Comparison of ENCODE assay signal across 1 cellular context in the genomic region with DNA sequence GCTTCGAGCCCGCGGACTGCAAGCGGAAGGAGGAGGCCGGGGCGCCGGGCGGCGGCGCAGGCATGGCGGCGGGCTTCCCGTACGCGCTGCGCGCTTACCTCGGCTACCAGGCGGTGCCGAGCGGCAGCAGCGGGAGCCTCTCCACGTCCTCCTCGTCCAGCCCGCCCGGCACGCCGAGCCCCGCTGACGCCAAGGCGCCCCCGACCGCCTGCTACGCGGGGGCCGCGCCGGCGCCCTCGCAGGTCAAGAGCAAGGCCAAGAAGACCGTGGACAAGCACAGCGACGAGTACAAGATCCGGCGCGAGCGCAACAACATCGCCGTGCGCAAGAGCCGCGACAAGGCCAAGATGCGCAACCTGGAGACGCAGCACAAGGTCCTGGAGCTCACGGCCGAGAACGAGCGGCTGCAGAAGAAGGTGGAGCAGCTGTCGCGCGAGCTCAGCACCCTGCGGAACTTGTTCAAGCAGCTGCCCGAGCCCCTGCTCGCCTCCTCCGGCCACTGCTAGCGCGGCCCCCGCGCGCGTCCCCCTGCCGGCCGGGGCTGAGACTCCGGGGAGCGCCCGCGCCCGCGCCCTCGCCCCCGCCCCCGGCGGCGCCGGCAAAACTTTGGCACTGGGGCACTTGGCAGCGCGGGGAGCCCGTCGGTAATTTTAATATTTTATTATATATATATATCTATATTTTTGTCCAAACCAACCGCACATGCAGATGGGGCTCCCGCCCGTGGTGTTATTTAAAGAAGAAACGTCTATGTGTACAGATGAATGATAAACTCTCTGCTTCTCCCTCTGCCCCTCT.
TF ChIP-seq lines count a peak whose summit lies in the region.

No MANE protein-coding gene starts in this region.

TF ChIP-seq in HepG2, 621 proteins besides CTCF, POLR2A, EP300 and RAD21 (continued from another document and continues in another):
- no peak for TF ChIP-seq MLLT10 (CRISPR knock-in tag; IDR thresholded peaks at IDR 0.05)
- TF ChIP-seq BHLHE40 (IDR thresholded peaks at IDR 0.05; ENCODE audit: low read length) = no peak
- TF ChIP-seq SCMH1 (CRISPR knock-in tag; IDR thresholded peaks at IDR 0.05; ENCODE audit: borderline replicate concordance) = no peak
- 0 out of 2 replicates have a peak, but pooled peaks have one; percentile 20 for TF ChIP-seq GPN1 (CRISPR knock-in tag; IDR thresholded peaks at IDR 0.05; ENCODE audit: borderline replicate concordance)
- TF ChIP-seq KAT8 (CRISPR knock-in tag; IDR thresholded peaks at IDR 0.05) = no peak
- TF ChIP-seq ZBTB7A (CRISPR knock-in tag; IDR thresholded peaks at IDR 0.05) = peak; percentile 88
- TF ChIP-seq AHR (CRISPR knock-in tag; IDR thresholded peaks at IDR 0.05) = peak; percentile 81; the same call in 1 of the 2 replicates
- TF ChIP-seq SATB2 (CRISPR knock-in tag; IDR thresholded peaks at IDR 0.05) = no peak
- TF ChIP-seq NAIF1 (CRISPR knock-in tag; IDR thresholded peaks at IDR 0.05; ENCODE audit: borderline replicate concordance) = no peak
- TF ChIP-seq, protein P1, sequence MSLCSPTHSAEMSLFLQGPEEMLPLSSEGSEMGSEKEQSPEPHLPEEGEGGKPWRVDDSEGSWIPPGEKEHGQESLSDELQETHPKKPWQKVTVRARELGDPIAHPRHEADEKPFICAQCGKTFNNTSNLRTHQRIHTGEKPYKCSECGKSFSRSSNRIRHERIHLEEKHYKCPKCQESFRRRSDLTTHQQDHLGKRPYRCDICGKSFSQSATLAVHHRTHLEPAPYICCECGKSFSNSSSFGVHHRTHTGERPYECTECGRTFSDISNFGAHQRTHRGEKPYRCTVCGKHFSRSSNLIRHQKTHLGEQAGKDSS (CRISPR knock-in tag; IDR thresholded peaks at IDR 0.05; ENCODE audit: borderline replicate concordance, low read depth) = peak; percentile 67
- TF ChIP-seq ZNF263 (CRISPR knock-in tag; IDR thresholded peaks at IDR 0.05) = peak; percentile 40; the same call in 1 of the 2 replicates
- TF ChIP-seq, protein P2, sequence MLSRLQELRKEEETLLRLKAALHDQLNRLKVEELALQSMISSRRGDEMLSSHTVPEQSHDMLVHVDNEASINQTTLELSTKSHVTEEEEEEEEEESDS (CRISPR knock-in tag; IDR thresholded peaks at IDR 0.05; ENCODE audit: borderline replicate concordance) = no peak
- TF ChIP-seq, protein P3, sequence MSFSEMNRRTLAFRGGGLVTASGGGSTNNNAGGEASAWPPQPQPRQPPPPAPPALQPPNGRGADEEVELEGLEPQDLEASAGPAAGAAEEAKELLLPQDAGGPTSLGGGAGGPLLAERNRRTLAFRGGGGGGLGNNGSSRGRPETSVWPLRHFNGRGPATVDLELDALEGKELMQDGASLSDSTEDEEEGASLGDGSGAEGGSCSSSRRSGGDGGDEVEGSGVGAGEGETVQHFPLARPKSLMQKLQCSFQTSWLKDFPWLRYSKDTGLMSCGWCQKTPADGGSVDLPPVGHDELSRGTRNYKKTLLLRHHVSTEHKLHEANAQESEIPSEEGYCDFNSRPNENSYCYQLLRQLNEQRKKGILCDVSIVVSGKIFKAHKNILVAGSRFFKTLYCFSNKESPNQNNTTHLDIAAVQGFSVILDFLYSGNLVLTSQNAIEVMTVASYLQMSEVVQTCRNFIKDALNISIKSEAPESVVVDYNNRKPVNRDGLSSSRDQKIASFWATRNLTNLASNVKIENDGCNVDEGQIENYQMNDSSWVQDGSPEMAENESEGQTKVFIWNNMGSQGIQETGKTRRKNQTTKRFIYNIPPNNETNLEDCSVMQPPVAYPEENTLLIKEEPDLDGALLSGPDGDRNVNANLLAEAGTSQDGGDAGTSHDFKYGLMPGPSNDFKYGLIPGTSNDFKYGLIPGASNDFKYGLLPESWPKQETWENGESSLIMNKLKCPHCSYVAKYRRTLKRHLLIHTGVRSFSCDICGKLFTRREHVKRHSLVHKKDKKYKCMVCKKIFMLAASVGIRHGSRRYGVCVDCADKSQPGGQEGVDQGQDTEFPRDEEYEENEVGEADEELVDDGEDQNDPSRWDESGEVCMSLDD (CRISPR knock-in tag; IDR thresholded peaks at IDR 0.05; ENCODE audit: borderline replicate concordance) = no peak
- no peak for TF ChIP-seq NFATC3 (CRISPR knock-in tag; IDR thresholded peaks at IDR 0.05)
- no peak for TF ChIP-seq TARDBP (CRISPR knock-in tag; IDR thresholded peaks at IDR 0.05)
- 0 out of 2 replicates have a peak, but pooled peaks have one; percentile 45 for TF ChIP-seq YEATS2 (CRISPR knock-in tag; IDR thresholded peaks at IDR 0.05; ENCODE audit: borderline replicate concordance)
- peak; percentile 23; the same call in 1 of the 2 replicates for TF ChIP-seq RXRA (CRISPR knock-in tag; IDR thresholded peaks at IDR 0.05)
- no peak for TF ChIP-seq SRSF4 (IDR thresholded peaks at IDR 0.05; ENCODE audit: low read depth, low read length, poor library complexity, severe bottlenecking)
- no peak for TF ChIP-seq ZNF569 (CRISPR knock-in tag; IDR thresholded peaks at IDR 0.05; ENCODE audit: borderline replicate concordance)
- TF ChIP-seq, protein P4, sequence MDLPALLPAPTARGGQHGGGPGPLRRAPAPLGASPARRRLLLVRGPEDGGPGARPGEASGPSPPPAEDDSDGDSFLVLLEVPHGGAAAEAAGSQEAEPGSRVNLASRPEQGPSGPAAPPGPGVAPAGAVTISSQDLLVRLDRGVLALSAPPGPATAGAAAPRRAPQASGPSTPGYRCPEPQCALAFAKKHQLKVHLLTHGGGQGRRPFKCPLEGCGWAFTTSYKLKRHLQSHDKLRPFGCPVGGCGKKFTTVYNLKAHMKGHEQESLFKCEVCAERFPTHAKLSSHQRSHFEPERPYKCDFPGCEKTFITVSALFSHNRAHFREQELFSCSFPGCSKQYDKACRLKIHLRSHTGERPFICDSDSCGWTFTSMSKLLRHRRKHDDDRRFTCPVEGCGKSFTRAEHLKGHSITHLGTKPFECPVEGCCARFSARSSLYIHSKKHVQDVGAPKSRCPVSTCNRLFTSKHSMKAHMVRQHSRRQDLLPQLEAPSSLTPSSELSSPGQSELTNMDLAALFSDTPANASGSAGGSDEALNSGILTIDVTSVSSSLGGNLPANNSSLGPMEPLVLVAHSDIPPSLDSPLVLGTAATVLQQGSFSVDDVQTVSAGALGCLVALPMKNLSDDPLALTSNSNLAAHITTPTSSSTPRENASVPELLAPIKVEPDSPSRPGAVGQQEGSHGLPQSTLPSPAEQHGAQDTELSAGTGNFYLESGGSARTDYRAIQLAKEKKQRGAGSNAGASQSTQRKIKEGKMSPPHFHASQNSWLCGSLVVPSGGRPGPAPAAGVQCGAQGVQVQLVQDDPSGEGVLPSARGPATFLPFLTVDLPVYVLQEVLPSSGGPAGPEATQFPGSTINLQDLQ (CRISPR knock-in tag; IDR thresholded peaks at IDR 0.05) = no peak
- TF ChIP-seq ZNF564 (CRISPR knock-in tag; IDR thresholded peaks at IDR 0.05) = no peak
- TF ChIP-seq, protein P5, sequence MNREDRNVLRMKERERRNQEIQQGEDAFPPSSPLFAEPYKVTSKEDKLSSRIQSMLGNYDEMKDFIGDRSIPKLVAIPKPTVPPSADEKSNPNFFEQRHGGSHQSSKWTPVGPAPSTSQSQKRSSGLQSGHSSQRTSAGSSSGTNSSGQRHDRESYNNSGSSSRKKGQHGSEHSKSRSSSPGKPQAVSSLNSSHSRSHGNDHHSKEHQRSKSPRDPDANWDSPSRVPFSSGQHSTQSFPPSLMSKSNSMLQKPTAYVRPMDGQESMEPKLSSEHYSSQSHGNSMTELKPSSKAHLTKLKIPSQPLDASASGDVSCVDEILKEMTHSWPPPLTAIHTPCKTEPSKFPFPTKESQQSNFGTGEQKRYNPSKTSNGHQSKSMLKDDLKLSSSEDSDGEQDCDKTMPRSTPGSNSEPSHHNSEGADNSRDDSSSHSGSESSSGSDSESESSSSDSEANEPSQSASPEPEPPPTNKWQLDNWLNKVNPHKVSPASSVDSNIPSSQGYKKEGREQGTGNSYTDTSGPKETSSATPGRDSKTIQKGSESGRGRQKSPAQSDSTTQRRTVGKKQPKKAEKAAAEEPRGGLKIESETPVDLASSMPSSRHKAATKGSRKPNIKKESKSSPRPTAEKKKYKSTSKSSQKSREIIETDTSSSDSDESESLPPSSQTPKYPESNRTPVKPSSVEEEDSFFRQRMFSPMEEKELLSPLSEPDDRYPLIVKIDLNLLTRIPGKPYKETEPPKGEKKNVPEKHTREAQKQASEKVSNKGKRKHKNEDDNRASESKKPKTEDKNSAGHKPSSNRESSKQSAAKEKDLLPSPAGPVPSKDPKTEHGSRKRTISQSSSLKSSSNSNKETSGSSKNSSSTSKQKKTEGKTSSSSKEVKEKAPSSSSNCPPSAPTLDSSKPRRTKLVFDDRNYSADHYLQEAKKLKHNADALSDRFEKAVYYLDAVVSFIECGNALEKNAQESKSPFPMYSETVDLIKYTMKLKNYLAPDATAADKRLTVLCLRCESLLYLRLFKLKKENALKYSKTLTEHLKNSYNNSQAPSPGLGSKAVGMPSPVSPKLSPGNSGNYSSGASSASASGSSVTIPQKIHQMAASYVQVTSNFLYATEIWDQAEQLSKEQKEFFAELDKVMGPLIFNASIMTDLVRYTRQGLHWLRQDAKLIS (CRISPR knock-in tag; IDR thresholded peaks at IDR 0.05) = peak; percentile 45; the same call in 1 of the 2 replicates
- no peak for TF ChIP-seq AGO1 (IDR thresholded peaks at IDR 0.05; ENCODE audit: low read depth, low read length, poor library complexity, severe bottlenecking)
- TF ChIP-seq, protein P6, sequence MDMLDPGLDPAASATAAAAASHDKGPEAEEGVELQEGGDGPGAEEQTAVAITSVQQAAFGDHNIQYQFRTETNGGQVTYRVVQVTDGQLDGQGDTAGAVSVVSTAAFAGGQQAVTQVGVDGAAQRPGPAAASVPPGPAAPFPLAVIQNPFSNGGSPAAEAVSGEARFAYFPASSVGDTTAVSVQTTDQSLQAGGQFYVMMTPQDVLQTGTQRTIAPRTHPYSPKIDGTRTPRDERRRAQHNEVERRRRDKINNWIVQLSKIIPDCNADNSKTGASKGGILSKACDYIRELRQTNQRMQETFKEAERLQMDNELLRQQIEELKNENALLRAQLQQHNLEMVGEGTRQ (IDR thresholded peaks at IDR 0.05; ENCODE audit: low read depth, low read length) = no peak
- TF ChIP-seq, protein P6 (CRISPR knock-in tag; IDR thresholded peaks at IDR 0.05; ENCODE audit: borderline replicate concordance) = no peak
- no peak for TF ChIP-seq ZBTB8A (CRISPR knock-in tag; IDR thresholded peaks at IDR 0.05; ENCODE audit: borderline replicate concordance, low read depth)
- TF ChIP-seq NFE2L1 (CRISPR knock-in tag; IDR thresholded peaks at IDR 0.05; ENCODE audit: borderline replicate concordance) = no peak
- no peak for TF ChIP-seq HNRNPK (IDR thresholded peaks at IDR 0.05; ENCODE audit: low read depth, low read length, poor library complexity, severe bottlenecking)
- no peak for TF ChIP-seq POGZ (CRISPR knock-in tag; IDR thresholded peaks at IDR 0.05)
- no peak for TF ChIP-seq ZNF10 (CRISPR knock-in tag; IDR thresholded peaks at IDR 0.05; ENCODE audit: borderline replicate concordance, low read depth)
- no peak for TF ChIP-seq MBNL3 (CRISPR knock-in tag; conservative IDR thresholded peaks at IDR 0.05)
- no peak for TF ChIP-seq ZNF292 (CRISPR knock-in tag; IDR thresholded peaks at IDR 0.05; ENCODE audit: borderline replicate concordance, low read depth)
- TF ChIP-seq, protein P7, sequence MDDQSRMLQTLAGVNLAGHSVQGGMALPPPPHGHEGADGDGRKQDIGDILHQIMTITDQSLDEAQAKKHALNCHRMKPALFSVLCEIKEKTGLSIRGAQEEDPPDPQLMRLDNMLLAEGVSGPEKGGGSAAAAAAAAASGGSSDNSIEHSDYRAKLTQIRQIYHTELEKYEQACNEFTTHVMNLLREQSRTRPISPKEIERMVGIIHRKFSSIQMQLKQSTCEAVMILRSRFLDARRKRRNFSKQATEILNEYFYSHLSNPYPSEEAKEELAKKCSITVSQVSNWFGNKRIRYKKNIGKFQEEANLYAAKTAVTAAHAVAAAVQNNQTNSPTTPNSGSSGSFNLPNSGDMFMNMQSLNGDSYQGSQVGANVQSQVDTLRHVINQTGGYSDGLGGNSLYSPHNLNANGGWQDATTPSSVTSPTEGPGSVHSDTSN (CRISPR knock-in tag; IDR thresholded peaks at IDR 0.05; ENCODE audit: borderline replicate concordance) = 0 out of 2 replicates have a peak, but pooled peaks have one; percentile 39
- peak; percentile 82 for TF ChIP-seq ZNF768 (CRISPR knock-in tag; IDR thresholded peaks at IDR 0.05)
- TF ChIP-seq ZSCAN21 (CRISPR knock-in tag; IDR thresholded peaks at IDR 0.05; ENCODE audit: borderline replicate concordance) = peak; percentile 88
- no peak for TF ChIP-seq TBL1XR1 (IDR thresholded peaks at IDR 0.05; ENCODE audit: borderline replicate concordance, low read length, partially characterized antibody)
- TF ChIP-seq JUN (CRISPR knock-in tag; IDR thresholded peaks at IDR 0.05) = no peak; the same call in 1 of the 2 replicates
- TF ChIP-seq HCFC1 (IDR thresholded peaks at IDR 0.05; ENCODE audit: low read depth, low read length) = no peak
- 0 out of 2 replicates have a peak, but pooled peaks have one; percentile 82 for TF ChIP-seq EED (CRISPR knock-in tag; IDR thresholded peaks at IDR 0.05)
- no peak for TF ChIP-seq KLF9 (CRISPR knock-in tag; IDR thresholded peaks at IDR 0.05; ENCODE audit: low read depth)
- no peak; the same call in 1 of the 2 replicates for TF ChIP-seq ZMYM3 (CRISPR knock-in tag; IDR thresholded peaks at IDR 0.05)
- peak; percentile 69; the same call in 1 of the 2 replicates for TF ChIP-seq ZNF225 (CRISPR knock-in tag; IDR thresholded peaks at IDR 0.05)
- TF ChIP-seq KDM4B (CRISPR knock-in tag; IDR thresholded peaks at IDR 0.05) = peak; percentile 80; the same call in 1 of the 2 replicates
